ENCODE assay signal across 7 cellular contexts in genomic region chr18:45962461-45962860, GRCh38. TPM values are rescaled to one million over a fixed set of nuclear protein-coding genes. Genes with fewer than 3 reads are reported as not detected.
DNase-seq lines count a peak whose midpoint lies in the region; ATAC-seq and TF ChIP-seq lines count a peak whose summit lies in the region.

No MANE protein-coding gene starts in this region.

- H3F3A ChIP-seq in GM23248 (ENCODE audit: insufficient read depth) (peaks cover 75% of the 10 kb centered on the region), PC-3 (ENCODE audit: low read length, unreplicated experiment) (no peaks in the 10 kb centered on the region)

- H3K27ac Mint-ChIP-seq in Caco-2 (ENCODE audit: unreplicated experiment), result no peak overlapping the region

- no peak for TF ChIP-seq CTCF in PC-3 (conservative IDR thresholded peaks at IDR 0.05; ENCODE audit: low read depth, low read length)
- TF ChIP-seq CTCF in cardiac fibroblast (IDR thresholded peaks at IDR 0.05; ENCODE audit: low read depth, low read length), result no peak
- no peak for TF ChIP-seq CTCF in parathyroid adenoma (IDR thresholded peaks at IDR 0.05)
- TF ChIP-seq CTCF in Caco-2 (IDR thresholded peaks at IDR 0.05; ENCODE audit: insufficient read depth in 1 of 2, low read depth in 1 of 2, low read length in 1 of 2, severe bottlenecking in 1 of 2, unreplicated experiment in 1 of 2), result no peak

- POLR2A ChIA-PET in PC-3 (lab: Charles Lee; ENCODE audit: unreplicated experiment), result no interaction called here
- POLR2A ChIA-PET in Caco-2 (lab: Charles Lee), result no interaction called here

- H3K4me2 ChIP-seq in GM23248 (ENCODE audit: unreplicated experiment), result peak overlapping the region; percentile 73
- H3K4me2 ChIP-seq in PC-3 (ENCODE audit: low read length), result peak overlapping the region; percentile 49
- peak overlapping the region; percentile 1 for H3K4me2 ChIP-seq in parathyroid adenoma (ENCODE audit: low read length)

- no peak overlapping the region for H3K4me3 Mint-ChIP-seq in Caco-2 (ENCODE audit: unreplicated experiment)

- peak overlapping the region; percentile 99 for H3K4me3 ChIP-seq in GM23248
- no peak overlapping the region for H3K4me3 ChIP-seq in PC-3 (ENCODE audit: low read length)
- H3K4me3 ChIP-seq in cardiac fibroblast (replicated peaks in 1 of 2; ENCODE audit: low read depth in 2 of 2, low read length in 2 of 2), result no peak overlapping the region
- H3K4me3 ChIP-seq in parathyroid adenoma (ENCODE audit: low read depth, low read length), result no peak overlapping the region
- H3K4me3 ChIP-seq in Caco-2 (ENCODE audit: low read depth, low read length), result no peak overlapping the region

- BruUV-seq in PC-3 (replicated peaks; lab: Mats Ljungman, UMichigan) (no TSS peak), Caco-2 (replicated peaks; lab: Mats Ljungman, UMichigan) (no TSS peak)

- peak overlapping the region; percentile 37; the same call in 1 of the 2 replicates for H3K9ac ChIP-seq in GM23248
- no peak overlapping the region for H3K9ac ChIP-seq in PC-3 (ENCODE audit: low read length)
- H3K9ac ChIP-seq in parathyroid adenoma, result no peak overlapping the region

- peaks cover 92% of the 10 kb centered on the region for H3K79me2 ChIP-seq in GM23248 (ENCODE audit: insufficient read depth)
- H3K79me2 ChIP-seq in PC-3 (ENCODE audit: low read length), result peaks cover 65% of the 10 kb centered on the region
- peaks cover 42% of the 10 kb centered on the region for H3K79me2 ChIP-seq in parathyroid adenoma

- peak; percentile 72 for DNase-seq in GM23248
- DNase-seq in PC-3, result peak; percentile 56
- peak; percentile 47 to 87 for DNase-seq in cardiac fibroblast (ENCODE audit: low read depth in 2 of 2)
- DNase-seq in hypothalamus (lab: John Stamatoyannopoulos, UW), result no peak
- no peak for DNase-seq in Caco-2

- no peaks in the 10 kb centered on the region for H3K27me3 Mint-ChIP-seq in Caco-2 (ENCODE audit: insufficient read depth, unreplicated experiment)

- H3K9me3 Mint-ChIP-seq in Caco-2 (ENCODE audit: unreplicated experiment), result no peaks in the 10 kb centered on the region

- no peak overlapping the region for H2AFZ ChIP-seq in GM23248
- H2AFZ ChIP-seq in PC-3 (ENCODE audit: low read length), result no peak overlapping the region
- no peak overlapping the region for H2AFZ ChIP-seq in parathyroid adenoma

- H3K4me1 Mint-ChIP-seq in Caco-2 (ENCODE audit: low read depth, unreplicated experiment), result no peaks in the 10 kb centered on the region

- CTCF ChIA-PET in PC-3 (lab: Charles Lee), result no interaction called here
- CTCF ChIA-PET in Caco-2 (lab: Charles Lee), result no interaction called here

- ATAC-seq in PC-3 (peak; percentile 38), GM19351 (IDR thresholded peaks at IDR 0.05; ENCODE audit: unreplicated experiment) (no peak)

- WGBS in GM23248 (ENCODE audit: low coverage in 1 of 2, low lambda C conversion rate in 2 of 2, missing lambda C conversion rate in 2 of 2), 2 experiments, result 11 to 14% methylated on average over 2 of the region's 2 CpGs

- in situ Hi-C loops in GM23248 (cut with MboI), result no loop called here

- intact Hi-C loops in PC-3 (cut with micrococcal nuclease) (no loop called here), Caco-2 (cut with micrococcal nuclease; ENCODE audit: unreplicated experiment) (no loop called here)

- H3K27ac ChIP-seq in GM23248, result peak overlapping the region; percentile 81
- H3K27ac ChIP-seq in PC-3 (ENCODE audit: low read length), result peak overlapping the region; percentile 37; the same call in 1 of the 2 replicates
- no peak overlapping the region for H3K27ac ChIP-seq in parathyroid adenoma

- H3K36me3 ChIP-seq in GM23248 (ENCODE audit: low read depth) (peaks cover 21% of the 10 kb centered on the region), PC-3 (ENCODE audit: low read depth, low read length) (no peaks in the 10 kb centered on the region), parathyroid adenoma (ENCODE audit: control insufficient read depth, insufficient read depth, low read length) (no peaks in the 10 kb centered on the region), Caco-2 (ENCODE audit: control insufficient read depth, insufficient read depth, low read length) (no peaks in the 10 kb centered on the region)

- H3K9me3 ChIP-seq in GM23248 (ENCODE audit: low read depth), result no peaks in the 10 kb centered on the region
- H3K9me3 ChIP-seq in PC-3 (ENCODE audit: low read length), result no peaks in the 10 kb centered on the region
- H3K9me3 ChIP-seq in parathyroid adenoma (ENCODE audit: control insufficient read depth, low read length), result no peaks in the 10 kb centered on the region
- no peaks in the 10 kb centered on the region for H3K9me3 ChIP-seq in Caco-2

- H3K27me3 ChIP-seq in GM23248 (replicated peaks; ENCODE audit: insufficient read depth) (no peaks in the 10 kb centered on the region), PC-3 (ENCODE audit: low read length) (no peaks in the 10 kb centered on the region), parathyroid adenoma (ENCODE audit: control insufficient read depth, insufficient read depth, low read length) (no peaks in the 10 kb centered on the region), Caco-2 (replicated peaks; ENCODE audit: control insufficient read depth, insufficient read depth, low read length) (no peaks in the 10 kb centered on the region)

- H3K36me3 Mint-ChIP-seq in Caco-2 (ENCODE audit: insufficient read depth, unreplicated experiment), result peaks cover 4% of the 10 kb centered on the region

- no peaks in the 10 kb centered on the region for H3K9me2 ChIP-seq in GM23248 (ENCODE audit: insufficient read depth)
- no peaks in the 10 kb centered on the region for H3K9me2 ChIP-seq in PC-3 (replicated peaks; ENCODE audit: low read length)

- H4K20me1 ChIP-seq in GM23248 (ENCODE audit: insufficient read depth) (no peaks in the 10 kb centered on the region), PC-3 (ENCODE audit: low read length) (no peaks in the 10 kb centered on the region)

- H3K4me1 ChIP-seq in GM23248 (ENCODE audit: insufficient read depth), result peaks cover 81% of the 10 kb centered on the region
- peaks cover 18% of the 10 kb centered on the region for H3K4me1 ChIP-seq in PC-3 (ENCODE audit: insufficient read depth, low read length)
- peaks cover 5% of the 10 kb centered on the region for H3K4me1 ChIP-seq in parathyroid adenoma
- H3K4me1 ChIP-seq in Caco-2, result no peaks in the 10 kb centered on the region

RNA-seq across cellular contexts. Expression of gene EPG5, which starts 4.7 kb away (rescaled TPM):
- total RNA-seq in GM23248 (2014; rRNA removed; shearing (Covaris generic)), result 77.7 and 77.9 TPM in 2 replicates
- 22.0 and 22.6 TPM in 2 replicates for polyA plus RNA-seq in GM23248 (2016; fragmentation: Nextera tagmentation; extraction: Ambion mirVana)
- total RNA-seq in PC-3 (2014; rRNA removed) (7.1 and 16.2 TPM in 2 replicates), Caco-2 (2022) (10.6 and 12.0 TPM in 2 replicates)

Comparison
In these comparisons a context has a peak if more than half of its experiments do, and no peak if none do; other contexts are left out.
1. DNase-seq: peak in GM23248 (single experiment), PC-3 (single experiment) and cardiac fibroblast (2 of 2); none in hypothalamus (0 of 51) and Caco-2 (0 of 2).
2. H3K4me2 ChIP-seq: peak in every context shown above with its lines; median percentile 73 in GM23248; 49 in PC-3; 1 in parathyroid adenoma.